19 cellular contexts compared by ENCODE assay signal in the genomic region with DNA sequence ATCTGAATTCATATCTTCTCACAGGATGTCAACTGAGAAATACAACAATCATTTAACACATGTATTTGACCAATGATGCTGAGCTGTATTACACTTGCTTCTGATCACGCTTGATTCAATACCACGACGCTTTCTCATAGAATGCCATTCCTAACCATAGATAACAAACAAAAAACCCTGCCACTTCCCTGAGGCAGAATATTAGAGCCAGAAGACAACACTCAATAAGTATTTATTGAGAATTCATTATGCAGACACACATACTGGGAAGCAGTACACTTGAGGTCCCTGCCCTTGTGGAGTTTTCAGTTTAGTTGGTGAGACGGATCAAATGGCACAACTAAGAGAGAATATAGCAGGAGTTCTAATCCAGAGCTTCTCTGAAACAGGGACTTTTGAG.
"Had no signal": no experiment of that assay in that cellular context is flagged by ENCODE, and none has a peak within 500 bp of the region (broad histone marks: within the 10 kb centered on the region; RNA-seq: fewer than 3 reads in every experiment).

No MANE protein-coding gene starts in this region.

- H3K4me2 ChIP-seq: smooth muscle cell had no signal

- H3K9me3 ChIP-seq: lower lobe of right lung, pancreas, thoracic aorta, upper lobe of right lung, uterus had no signal

- H3K27ac ChIP-seq: dorsolateral prefrontal cortex, lower lobe of right lung, pancreas, thoracic aorta, tibial nerve, upper lobe of right lung, uterus had no signal

- DNase-seq: dorsolateral prefrontal cortex; effector CD4-positive, alpha-beta T cell; left ventricle myocardium superior; lower lobe of right lung; natural killer cell; occipital lobe; pancreas; stimulated activated CD4-positive, alpha-beta T cell treated with anti-CD3 and anti-CD28 coated beads, Interleukin-12 subunit alpha, Interleukin-12 subunit beta, amount 100 ng/mL, for 4 hours; stimulated activated CD4-positive, alpha-beta T cell treated with anti-CD3 and anti-CD28 coated beads, Interleukin-1b, Interleukin-23, amount 100 ng/mL, for 48 hours; stimulated activated CD4-positive, alpha-beta T cell treated with anti-CD3 and anti-CD28 coated beads, Interleukin-4, amount 100 ng/mL, for 1 hour; stimulated activated CD8-positive, alpha-beta memory T cell treated with anti-CD3 and anti-CD28 coated beads, Interleukin-4, amount 100 ng/mL, for 48 hours; stimulated activated naive CD4-positive, alpha-beta T cell; substantia nigra; upper lobe of right lung; uterus had no signal

- H3K36me3 ChIP-seq: pancreas, uterus had no signal

- H3K4me1 ChIP-seq: lower lobe of right lung, uterus had no signal

- H3K4me3 Mint-ChIP-seq: natural killer cell had no signal

- H3K27me3 ChIP-seq: dorsolateral prefrontal cortex, pancreas, tibial nerve, upper lobe of right lung, uterus had no signal

- H3K4me3 ChIP-seq: dorsolateral prefrontal cortex, lower lobe of right lung, pancreas, smooth muscle cell, thoracic aorta, tibial nerve, upper lobe of right lung, uterus had no signal

- ATAC-seq: left ventricle myocardium superior, lower lobe of right lung, natural killer cell, pancreas, sciatic nerve, upper lobe of right lung had no signal
